ENCODE assay signal across 8 cellular contexts in genomic region chr17:41917192-41917591, GRCh38.
A peak's percentile ranks its signal among the peaks of the same experiment; 100 is the strongest.
DNase-seq lines count a peak whose midpoint lies in the region; ATAC-seq and TF ChIP-seq lines count a peak whose summit lies in the region.

No MANE protein-coding gene starts in this region.

- DNase-seq in DMS 273 (lab: John Stamatoyannopoulos, UW; ENCODE audit: unreplicated experiment) (peak; percentile 54), DMS 273 treated with DMSO at 0.1 percent for 48 hours (lab: John Stamatoyannopoulos, UW) (no peak), SK-N-MC (ENCODE audit: low read depth, low spot score) (no peak), fibroblast of mammary gland (ENCODE audit: low read depth) (peak; percentile 85)

- no peak for TF ChIP-seq CTCF in fibroblast of mammary gland (conservative IDR thresholded peaks at IDR 0.05; ENCODE audit: control insufficient read depth, insufficient read depth, low read depth, low read length)

- H3K27ac ChIP-seq in SK-N-MC (no peak overlapping the region), rectal smooth muscle tissue (ENCODE audit: low read depth, low read length) (no peak overlapping the region)

- peak overlapping the region; percentile 98 for H3K4me3 ChIP-seq in SK-N-MC
- peak overlapping the region; percentile 97 for H3K4me3 ChIP-seq in fibroblast of mammary gland (ENCODE audit: control insufficient read depth, low read depth, low read length)
- H3K4me3 ChIP-seq in rectal smooth muscle tissue (ENCODE audit: low read length) = peak overlapping the region; percentile 94

- peaks cover 17% of the 10 kb centered on the region for H3K36me3 ChIP-seq in SK-N-MC (ENCODE audit: insufficient read depth, low read length)
- peaks cover 12% of the 10 kb centered on the region for H3K36me3 ChIP-seq in rectal smooth muscle tissue (ENCODE audit: control insufficient read depth, insufficient read depth, low read length)

- ATAC-seq in GM18858 (IDR thresholded peaks at IDR 0.05; ENCODE audit: unreplicated experiment) (no peak), HG02571 (IDR thresholded peaks at IDR 0.05; ENCODE audit: unreplicated experiment) (no peak)
- no peak for ATAC-seq in activated CD4-positive, CD25-positive, alpha-beta regulatory T cell treated with anti-CD3 and anti-CD28 coated beads, Interleukin-2, amount 50 U/mL, for 24 hours

- peaks cover 10% of the 10 kb centered on the region for H3K4me1 ChIP-seq in rectal smooth muscle tissue (ENCODE audit: control insufficient read depth, insufficient read depth, low read length)

- no peaks in the 10 kb centered on the region for H3K27me3 ChIP-seq in rectal smooth muscle tissue (ENCODE audit: control insufficient read depth, insufficient read depth, low read length)

- no peaks in the 10 kb centered on the region for H3K9me3 ChIP-seq in SK-N-MC (ENCODE audit: low read depth, low read length)

- H3K9ac ChIP-seq in SK-N-MC (ENCODE audit: insufficient read length) (peak overlapping the region; percentile 91), rectal smooth muscle tissue (ENCODE audit: low read length) (no peak overlapping the region)

Comparison
In these comparisons a context has a peak if more than half of its experiments do, and no peak if none do; other contexts are left out.
1. DNase-seq: peak in DMS 273 (single experiment) and fibroblast of mammary gland (single experiment); none in DMS 273 treated with DMSO at 0.1 percent for 48 hours (single experiment) and SK-N-MC (single experiment).
2. Peak in every context shown above with its lines, with median percentiles within 50 percentile points of each other: H3K4me3 ChIP-seq.